ENCODE assay signal across 31 cellular contexts in genomic region chr10:64762861-64763260, GRCh38.
"Had no signal": no experiment of that assay in that cellular context is flagged by ENCODE, and none has a peak within 500 bp of the region (broad histone marks: within the 10 kb centered on the region; RNA-seq: fewer than 3 reads in every experiment).

No MANE protein-coding gene starts in this region.

- H3K9me3 Mint-ChIP-seq: activated CD4-positive, alpha-beta T cell treated with anti-CD3 and anti-CD28 coated beads, Interleukin-2, amount 10 ng/mL, durations not matched to agents 24 days and 14 days; dendritic cell treated with granulocyte-macrophage colony-stimulating factor and Interleukin-4, amounts not matched to agents 40 ng/mL and 50 ng/mL, for 4 days had no signal

- H3K4me1 Mint-ChIP-seq: activated CD4-positive, alpha-beta T cell treated with anti-CD3 and anti-CD28 coated beads for 36 hours; activated CD4-positive, alpha-beta T cell treated with anti-CD3 and anti-CD28 coated beads, Interleukin-2, amount 10 ng/mL, durations not matched to agents 24 days and 14 days; activated CD8-positive, alpha-beta memory T cell treated with anti-CD3 and anti-CD28 coated beads, Interleukin-2, amount 10 ng/mL, durations not matched to agents 7 days and 5 days; activated naive CD4-positive, alpha-beta T cell treated with anti-CD3 and anti-CD28 coated beads, Interleukin-2, amount 10 ng/mL, durations not matched to agents 7 days and 5 days; activated naive CD8-positive, alpha-beta T cell treated with anti-CD3 and anti-CD28 coated beads, Interleukin-2, amount 10 ng/mL, durations not matched to agents 7 days and 5 days; T-helper 17 cell had no signal

- ATAC-seq: activated CD4-positive, alpha-beta T cell treated with anti-CD3 and anti-CD28 coated beads for 36 hours; activated CD8-positive, alpha-beta memory T cell treated with anti-CD3 and anti-CD28 coated beads, Interleukin-2, amount 10 ng/mL, durations not matched to agents 7 days and 5 days; activated CD8-positive, alpha-beta T cell treated with anti-CD3 and anti-CD28 coated beads, Interleukin-2, amount 10 ng/mL, durations not matched to agents 7 days and 5 days; activated naive CD4-positive, alpha-beta T cell treated with anti-CD3 and anti-CD28 coated beads, Interleukin-2, amount 50 U/mL, for 72 hours; activated T-cell treated with anti-CD3 and anti-CD28 coated beads, Interleukin-2, amount 50 U/mL, for 72 hours; effector memory CD8-positive, alpha-beta T cell; gastroesophageal sphincter; T-helper 17 cell had no signal

- DNase-seq: activated CD4-positive, alpha-beta memory T cell treated with anti-CD3 and anti-CD28 coated beads for 36 hours; activated CD4-positive, alpha-beta T cell treated with anti-CD3 and anti-CD28 coated beads for 36 hours; activated CD4-positive, alpha-beta T cell treated with anti-CD3 and anti-CD28 coated beads, Interleukin-2, amount 10 ng/mL, durations not matched to agents 24 days and 14 days; activated CD4-positive, CD25-positive, alpha-beta regulatory T cell; activated CD4-positive, CD25-positive, alpha-beta regulatory T cell treated with anti-CD3 and anti-CD28 coated beads, Interleukin-2, amount 50 U/mL, for 72 hours; activated CD8-positive, alpha-beta memory T cell treated with anti-CD3 and anti-CD28 coated beads, Interleukin-2, amount 10 ng/mL, durations not matched to agents 7 days and 5 days; activated CD8-positive, alpha-beta memory T cell treated with anti-CD3 and anti-CD28 coated beads, Interleukin-2, amount 50 U/mL, for 4 hours; activated CD8-positive, alpha-beta T cell treated with anti-CD3 and anti-CD28 coated beads, Interleukin-2, amount 10 ng/mL, durations not matched to agents 7 days and 5 days; activated gamma-delta T cell; activated naive CD4-positive, alpha-beta T cell; activated naive CD4-positive, alpha-beta T cell treated with anti-CD3 and anti-CD28 coated beads, Interleukin-2, amount 10 ng/mL, durations not matched to agents 7 days and 5 days; activated naive CD8-positive, alpha-beta T cell treated with anti-CD3 and anti-CD28 coated beads, Interleukin-2, amount 10 ng/mL, durations not matched to agents 7 days and 5 days; activated T-cell treated with anti-CD3 and anti-CD28 coated beads, Interleukin-2, amount 50 U/mL, for 1 hour; activated T-cell treated with anti-CD3 and anti-CD28 coated beads, Interleukin-2, amount 50 U/mL, for 72 hours; central memory CD4-positive, alpha-beta T cell; cerebellar nuclear complex; effector CD4-positive, alpha-beta T cell; effector memory CD8-positive, alpha-beta T cell; esophagus squamous epithelium; foreskin melanocyte; T-helper 1 cell; T-helper 17 cell; T1000 had no signal

- H3K27ac Mint-ChIP-seq: activated CD4-positive, alpha-beta memory T cell treated with anti-CD3 and anti-CD28 coated beads for 36 hours; activated CD4-positive, alpha-beta T cell treated with anti-CD3 and anti-CD28 coated beads for 36 hours; activated CD4-positive, alpha-beta T cell treated with anti-CD3 and anti-CD28 coated beads, Interleukin-2, amount 10 ng/mL, durations not matched to agents 24 days and 14 days; activated CD8-positive, alpha-beta memory T cell treated with anti-CD3 and anti-CD28 coated beads, Interleukin-2, amount 10 ng/mL, durations not matched to agents 7 days and 5 days; activated CD8-positive, alpha-beta T cell treated with anti-CD3 and anti-CD28 coated beads, Interleukin-2, amount 10 ng/mL, durations not matched to agents 7 days and 5 days; activated naive CD4-positive, alpha-beta T cell treated with anti-CD3 and anti-CD28 coated beads, Interleukin-2, amount 10 ng/mL, durations not matched to agents 7 days and 5 days; activated naive CD4-positive, alpha-beta T cell treated with anti-CD3 and anti-CD28 coated beads, Interleukin-2, amount 50 U/mL, for 72 hours; activated naive CD8-positive, alpha-beta T cell treated with anti-CD3 and anti-CD28 coated beads, Interleukin-2, amount 10 ng/mL, durations not matched to agents 7 days and 5 days; activated T-cell treated with anti-CD3 and anti-CD28 coated beads, Interleukin-2, amount 50 U/mL, for 72 hours; dendritic cell treated with granulocyte-macrophage colony-stimulating factor and Interleukin-4, amounts not matched to agents 40 ng/mL and 50 ng/mL, for 4 days; effector memory CD8-positive, alpha-beta T cell; T-helper 17 cell; T-helper 2 cell treated with Interferon-gamma antibody and Interleukin-4, amounts not matched to agents 5 μg/mL and 100 μg/mL, for 36 hours had no signal

- H3K27me3 Mint-ChIP-seq: activated CD4-positive, alpha-beta memory T cell treated with anti-CD3 and anti-CD28 coated beads for 36 hours; activated CD4-positive, alpha-beta T cell treated with anti-CD3 and anti-CD28 coated beads for 36 hours; activated CD4-positive, alpha-beta T cell treated with anti-CD3 and anti-CD28 coated beads, Interleukin-2, amount 10 ng/mL, durations not matched to agents 24 days and 14 days; activated CD8-positive, alpha-beta memory T cell treated with anti-CD3 and anti-CD28 coated beads, Interleukin-2, amount 10 ng/mL, durations not matched to agents 7 days and 5 days; activated naive CD4-positive, alpha-beta T cell treated with anti-CD3 and anti-CD28 coated beads, Interleukin-2, amount 10 ng/mL, durations not matched to agents 7 days and 5 days; activated naive CD8-positive, alpha-beta T cell treated with anti-CD3 and anti-CD28 coated beads, Interleukin-2, amount 10 ng/mL, durations not matched to agents 7 days and 5 days; dendritic cell treated with granulocyte-macrophage colony-stimulating factor and Interleukin-4, amounts not matched to agents 40 ng/mL and 50 ng/mL, for 4 days; effector memory CD8-positive, alpha-beta T cell; T-helper 17 cell had no signal

- FAIRE-seq: astrocyte had no signal

- H3K36me3 Mint-ChIP-seq: activated CD4-positive, alpha-beta memory T cell treated with anti-CD3 and anti-CD28 coated beads for 36 hours; activated CD8-positive, alpha-beta memory T cell treated with anti-CD3 and anti-CD28 coated beads, Interleukin-2, amount 10 ng/mL, durations not matched to agents 7 days and 5 days; activated naive CD4-positive, alpha-beta T cell treated with anti-CD3 and anti-CD28 coated beads, Interleukin-2, amount 10 ng/mL, durations not matched to agents 7 days and 5 days; activated naive CD4-positive, alpha-beta T cell treated with anti-CD3 and anti-CD28 coated beads, Interleukin-2, amount 50 U/mL, for 72 hours; activated naive CD8-positive, alpha-beta T cell treated with anti-CD3 and anti-CD28 coated beads, Interleukin-2, amount 10 ng/mL, durations not matched to agents 7 days and 5 days had no signal

- H3K4me3 Mint-ChIP-seq: activated CD4-positive, alpha-beta memory T cell treated with anti-CD3 and anti-CD28 coated beads for 36 hours; activated CD4-positive, alpha-beta T cell treated with anti-CD3 and anti-CD28 coated beads for 36 hours; activated CD4-positive, alpha-beta T cell treated with anti-CD3 and anti-CD28 coated beads, Interleukin-2, amount 10 ng/mL, durations not matched to agents 24 days and 14 days; activated CD8-positive, alpha-beta memory T cell treated with anti-CD3 and anti-CD28 coated beads, Interleukin-2, amount 10 ng/mL, durations not matched to agents 7 days and 5 days; activated CD8-positive, alpha-beta T cell treated with anti-CD3 and anti-CD28 coated beads, Interleukin-2, amount 10 ng/mL, durations not matched to agents 7 days and 5 days; activated naive CD4-positive, alpha-beta T cell treated with anti-CD3 and anti-CD28 coated beads, Interleukin-2, amount 10 ng/mL, durations not matched to agents 7 days and 5 days; activated naive CD8-positive, alpha-beta T cell treated with anti-CD3 and anti-CD28 coated beads, Interleukin-2, amount 10 ng/mL, durations not matched to agents 7 days and 5 days; activated T-cell treated with anti-CD3 and anti-CD28 coated beads, Interleukin-2, amount 50 U/mL, for 72 hours; dendritic cell treated with granulocyte-macrophage colony-stimulating factor and Interleukin-4, amounts not matched to agents 40 ng/mL and 50 ng/mL, for 4 days; effector memory CD8-positive, alpha-beta T cell; T-helper 17 cell; T-helper 2 cell treated with Interferon-gamma antibody and Interleukin-4, amounts not matched to agents 5 μg/mL and 100 μg/mL, for 36 hours had no signal

- H3K4me3 ChIP-seq: breast epithelium, cardiac muscle cell, coronary artery, esophagus squamous epithelium, gastroesophageal sphincter had no signal
